ENCODE assay signal across 22 cellular contexts in the genomic region with DNA sequence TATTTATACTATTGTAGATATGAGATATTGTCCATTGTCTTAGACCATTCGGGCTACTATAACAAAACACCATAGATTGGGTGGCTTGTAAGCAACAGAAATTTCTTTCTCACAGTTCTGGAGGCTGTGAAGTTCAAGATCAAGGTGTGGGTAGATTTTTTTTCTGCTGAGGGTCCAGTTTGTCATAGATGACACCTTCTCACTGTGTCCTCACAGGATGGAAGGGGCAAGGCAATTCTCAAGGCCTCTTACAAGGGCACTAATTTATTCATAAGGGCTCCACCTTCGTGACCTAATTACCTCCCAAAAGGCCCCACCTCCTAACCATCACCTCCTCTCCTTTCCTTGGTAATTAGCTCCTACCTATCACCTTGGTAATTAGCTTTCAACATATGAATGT.
DNase-seq lines count a peak whose midpoint lies in the region; ATAC-seq lines count a peak whose summit lies in the region.
"Had no signal": no experiment of that assay in that cellular context is flagged by ENCODE, and none has a peak within 500 bp of the region (broad histone marks: within the 10 kb centered on the region; RNA-seq: fewer than 3 reads in every experiment).

No MANE protein-coding gene starts in this region.

- H3K4me1 Mint-ChIP-seq in activated T-cell treated with anti-CD3 and anti-CD28 coated beads, Interleukin-2, amount 50 U/mL, for 24 hours (ENCODE audit: low read depth) = peaks cover 87% of the 10 kb centered on the region
- H3K4me1 Mint-ChIP-seq in T-cell = peaks cover 96 to 97% (median 97%) of the 10 kb centered on the region in 3 donors
- H3K4me1 Mint-ChIP-seq in central memory CD8-positive, alpha-beta T cell = peaks cover 70% of the 10 kb centered on the region
- H3K4me1 Mint-ChIP-seq in stimulated activated memory B cell treated with anti-CD40 and anti-IgM and Interleukin-4, amounts not matched to agents 10 μg/mL and 1 μg/mL and 100 μg/mL, for 72 hours = peaks cover 71% of the 10 kb centered on the region
- H3K4me1 Mint-ChIP-seq: GM23338, neural progenitor cell had no signal

- peaks cover 18% of the 10 kb centered on the region for H3K36me3 Mint-ChIP-seq in activated T-cell treated with anti-CD3 and anti-CD28 coated beads, Interleukin-2, amount 50 U/mL, for 24 hours (ENCODE audit: low read depth)
- H3K36me3 Mint-ChIP-seq in T-cell = no peaks in the 10 kb centered on the region
- H3K36me3 Mint-ChIP-seq in central memory CD8-positive, alpha-beta T cell (ENCODE audit: insufficient read depth) = peaks cover 23% of the 10 kb centered on the region
- peaks cover 24% of the 10 kb centered on the region for H3K36me3 Mint-ChIP-seq in stimulated activated memory B cell treated with anti-CD40 and anti-IgM and Interleukin-4, amounts not matched to agents 10 μg/mL and 1 μg/mL and 100 μg/mL, for 72 hours
- H3K36me3 Mint-ChIP-seq: neural progenitor cell had no signal

- peaks cover 9% of the 10 kb centered on the region for H3K9me3 Mint-ChIP-seq in activated T-cell treated with anti-CD3 and anti-CD28 coated beads, Interleukin-2, amount 50 U/mL, for 24 hours
- H3K9me3 Mint-ChIP-seq in T-cell = peaks cover 0 to 1% (median 0%) of the 10 kb centered on the region in 3 donors
- no peaks in the 10 kb centered on the region for H3K9me3 Mint-ChIP-seq in central memory CD8-positive, alpha-beta T cell
- H3K9me3 Mint-ChIP-seq in stimulated activated memory B cell treated with anti-CD40 and anti-IgM and Interleukin-4, amounts not matched to agents 10 μg/mL and 1 μg/mL and 100 μg/mL, for 72 hours = peaks cover 7% of the 10 kb centered on the region

- peak overlapping the region; percentile 87 for H3K27ac Mint-ChIP-seq in activated T-cell treated with anti-CD3 and anti-CD28 coated beads, Interleukin-2, amount 50 U/mL, for 24 hours
- H3K27ac Mint-ChIP-seq in T-cell = peak overlapping the region; percentile 93 to 95
- H3K27ac Mint-ChIP-seq in central memory CD8-positive, alpha-beta T cell (ENCODE audit: low read depth) = peak overlapping the region; percentile 97
- peak overlapping the region; percentile 87 for H3K27ac Mint-ChIP-seq in stimulated activated memory B cell treated with anti-CD40 and anti-IgM and Interleukin-4, amounts not matched to agents 10 μg/mL and 1 μg/mL and 100 μg/mL, for 72 hours
- H3K27ac Mint-ChIP-seq: GM23338, neural progenitor cell had no signal

- no peaks in the 10 kb centered on the region for H3K27me3 Mint-ChIP-seq in activated T-cell treated with anti-CD3 and anti-CD28 coated beads, Interleukin-2, amount 50 U/mL, for 24 hours
- H3K27me3 Mint-ChIP-seq in T-cell = no peaks in the 10 kb centered on the region
- H3K27me3 Mint-ChIP-seq in central memory CD8-positive, alpha-beta T cell = no peaks in the 10 kb centered on the region
- H3K27me3 Mint-ChIP-seq in stimulated activated memory B cell treated with anti-CD40 and anti-IgM and Interleukin-4, amounts not matched to agents 10 μg/mL and 1 μg/mL and 100 μg/mL, for 72 hours = no peaks in the 10 kb centered on the region

- POLR2A ChIA-PET in T-cell (lab: Charles Lee) = interaction anchor here (0.5 to 2.3 kb wide), 23 partner anchors 10 to 201 kb away, joined by 3 to 32 read pairs (median 4); a partner anchor contains a TSS

- no peak for ATAC-seq in T-cell (replicated peaks in 1 of 4)
- no peak for ATAC-seq in central memory CD8-positive, alpha-beta T cell (replicated peaks; ENCODE audit: extremely low read depth, poor library complexity, severe bottlenecking)
- ATAC-seq in stimulated activated memory B cell treated with anti-CD40 and anti-IgM and Interleukin-4, amounts not matched to agents 10 μg/mL and 1 μg/mL and 100 μg/mL, for 72 hours = no peak
- ATAC-seq: GM23338 had no signal

- CTCF ChIA-PET in T-cell (lab: Charles Lee) = interaction anchor here (0.5 to 2.0 kb wide), 13 partner anchors 12 to 201 kb away, joined by 3 to 8 read pairs (median 6); a partner anchor contains a TSS

- no peak for DNase-seq in activated T-cell treated with anti-CD3 and anti-CD28 coated beads, Interleukin-2, amount 50 U/mL, for 24 hours
- no peak for DNase-seq in activated T-cell treated with anti-CD3 and anti-CD28 coated beads, Interleukin-2, amount 50 U/mL, for 1 hour
- DNase-seq in T-cell (no peak), AG08396 (ENCODE audit: low spot score) (no peak), HCEC 1CT (no peak)
- no peak for DNase-seq in central memory CD8-positive, alpha-beta T cell (ENCODE audit: low spot score in 2 of 2)
- no peak for DNase-seq in stimulated activated CD4-positive, alpha-beta T cell treated with anti-CD3 and anti-CD28 coated beads, Interleukin-4, amount 100 ng/mL, for 4 hours
- DNase-seq: activated T-cell treated with anti-CD3 and anti-CD28 coated beads, Interleukin-2, amount 50 U/mL, for 48 hours; adrenal gland; C1 segment of cervical spinal cord; cortex of kidney; heart right ventricle; left lung; midbrain; NCI-H1436 treated with DMSO at 0.1 percent for 48 hours; NCI-H2171 treated with DMSO at 0.1 percent for 48 hours; NCI-H69; stimulated activated CD4-positive, alpha-beta T cell treated with anti-CD3 and anti-CD28 coated beads, Interleukin-2, amount 100 ng/mL, for 48 hours; SW 1271 had no signal

- H3K4me3 Mint-ChIP-seq in activated T-cell treated with anti-CD3 and anti-CD28 coated beads, Interleukin-2, amount 50 U/mL, for 24 hours = no peak overlapping the region
- peak overlapping the region in 1 of 3 donors; percentile 77 for H3K4me3 Mint-ChIP-seq in T-cell
- H3K4me3 Mint-ChIP-seq in central memory CD8-positive, alpha-beta T cell = peak overlapping the region; percentile 53
- no peak overlapping the region for H3K4me3 Mint-ChIP-seq in stimulated activated memory B cell treated with anti-CD40 and anti-IgM and Interleukin-4, amounts not matched to agents 10 μg/mL and 1 μg/mL and 100 μg/mL, for 72 hours
- H3K4me3 Mint-ChIP-seq: GM23338, neural progenitor cell had no signal
